Comparison of ENCODE assay signal across 8 cellular contexts in genomic region chr5:116032094-116032517, GRCh38. TPM values are rescaled to one million over a fixed set of nuclear protein-coding genes. Genes with fewer than 3 reads are reported as not detected.
A peak's percentile ranks its signal among the peaks of the same experiment; 100 is the strongest.
DNase-seq lines count a peak whose midpoint lies in the region; ATAC-seq and TF ChIP-seq lines count a peak whose summit lies in the region.

TSS of gene ARL14EPL (plus strand) at chr5:116032472. CDS start at chr5:116051466, 18,994 bp downstream.

- POLR2A ChIA-PET in BJ (lab: Charles Lee), result interaction anchor here (0.6 kb wide), 1 partner anchor 11 kb away, joined by 17 read pairs; no protein-coding TSS in a partner anchor

- H3K4me2 ChIP-seq in skeletal muscle satellite cell (ENCODE audit: low read length), result peak within 1 kb of the TSS; percentile 67

- H3K4me1 ChIP-seq in skeletal muscle satellite cell (ENCODE audit: control insufficient read depth, insufficient read depth, low read length), result peaks cover 11% of the 10 kb centered on the region
- no peaks in the 10 kb centered on the region for H3K4me1 ChIP-seq in HAP-1

- peak; percentile 19 for DNase-seq in BJ (ENCODE audit: low read depth)
- peak; percentile 72 for DNase-seq in SIG-M5 (lab: John Stamatoyannopoulos, UW)
- peak; percentile 9 for DNase-seq in foreskin melanocyte
- DNase-seq in cortex of kidney (lab: John Stamatoyannopoulos, UW), result no peak
- DNase-seq in HAP-1 (ENCODE audit: low spot score in 2 of 2), result no peak

- peak; percentile 83 for ATAC-seq in GM18909 (IDR thresholded peaks at IDR 0.05; ENCODE audit: poor library complexity, unreplicated experiment)
- ATAC-seq in HG03175 (IDR thresholded peaks at IDR 0.05; ENCODE audit: unreplicated experiment), result peak; percentile 74

- H3K9me3 ChIP-seq in skeletal muscle satellite cell (replicated peaks; ENCODE audit: low read length), result no peaks in the 10 kb centered on the region
- H3K9me3 ChIP-seq in HAP-1, result no peaks in the 10 kb centered on the region

- TF ChIP-seq CTCF in BJ (IDR thresholded peaks at IDR 0.05; ENCODE audit: insufficient read depth, low read depth, low read length), result peak; percentile 46

- no peak within 1 kb of the TSS for H3K9ac ChIP-seq in skeletal muscle satellite cell (ENCODE audit: low read depth, low read length)

- H3K27me3 ChIP-seq in BJ (ENCODE audit: control insufficient read depth, insufficient read depth, low read length) (no peaks in the 10 kb centered on the region), skeletal muscle satellite cell (ENCODE audit: control insufficient read depth, insufficient read depth, low read length) (no peaks in the 10 kb centered on the region), HAP-1 (ENCODE audit: low read depth) (no peaks in the 10 kb centered on the region; the same call in 1 of the 2 replicates)

- H3K4me3 ChIP-seq in BJ (ENCODE audit: low read depth, low read length) (no peak within 1 kb of the TSS), skeletal muscle satellite cell (ENCODE audit: low read length) (no peak within 1 kb of the TSS), HAP-1 (no peak within 1 kb of the TSS)

- CTCF ChIA-PET in BJ (lab: Yijun Ruan, JAX), result interaction anchor here (0.6 to 2.6 kb wide), 9 partner anchors 25 to 1822 kb away, joined by 3 to 10 read pairs (median 3); no protein-coding TSS in a partner anchor

- H3K36me3 ChIP-seq in BJ (ENCODE audit: control insufficient read depth, insufficient read depth, low read length) (no peaks in the 10 kb centered on the region), skeletal muscle satellite cell (ENCODE audit: insufficient read depth, low read length) (no peaks in the 10 kb centered on the region), HAP-1 (replicated peaks) (no peaks in the 10 kb centered on the region)

- in situ Hi-C loops in HAP-1 (cut with MboI; ENCODE audit: low sequenced_read_pairs), result no loop called here

RNA-seq across cellular contexts. Expression of gene ARL14EPL, which starts in this region (rescaled TPM):
- polyA plus RNA-seq in BJ (2011; rRNA removed), result not detected in 2 replicates
- not detected in 2 replicates for polyA minus RNA-seq in BJ (2011; rRNA and poly(A)+ RNA removed)
- not detected in 2 replicates for total RNA-seq in skeletal muscle satellite cell (2012; rRNA removed)

Comparison
In these comparisons a context has a peak if more than half of its experiments do, and no peak if none do; other contexts are left out.
1. Peak in DNase-seq in BJ; RNA of the gene not detected or under 1 TPM.
2. DNase-seq: peak in SIG-M5 (single experiment) and foreskin melanocyte (single experiment); none in cortex of kidney (single experiment) and HAP-1 (0 of 2).